1 cellular context compared by ENCODE assay signal in the genomic region with DNA sequence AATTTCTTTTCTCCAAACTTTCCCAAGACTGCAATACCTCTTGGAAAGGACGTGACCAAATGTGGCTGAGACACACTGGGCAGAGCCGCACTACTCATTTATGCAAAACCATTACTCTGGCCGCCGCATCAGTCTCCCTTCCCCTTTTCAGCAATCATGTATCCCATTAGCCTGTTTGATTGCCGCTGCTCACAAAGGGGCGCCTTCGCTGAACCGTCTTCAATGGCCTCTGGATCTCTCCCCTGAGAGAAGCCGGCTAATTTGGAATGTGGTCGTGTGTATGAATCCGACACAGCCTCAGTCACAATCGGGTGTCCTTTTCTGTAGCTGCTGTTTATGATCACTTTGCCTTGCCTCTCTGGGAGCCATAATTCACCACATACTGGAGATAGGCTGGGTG.
TF ChIP-seq lines count a peak whose summit lies in the region.

No MANE protein-coding gene starts in this region.

TF ChIP-seq in SK-N-SH treated with all-trans-retinoic acid at 6 μM for 48 hours, 23 proteins besides CTCF, POLR2A, EP300 and RAD21 (continued from another document):
- TF ChIP-seq, protein P1, sequence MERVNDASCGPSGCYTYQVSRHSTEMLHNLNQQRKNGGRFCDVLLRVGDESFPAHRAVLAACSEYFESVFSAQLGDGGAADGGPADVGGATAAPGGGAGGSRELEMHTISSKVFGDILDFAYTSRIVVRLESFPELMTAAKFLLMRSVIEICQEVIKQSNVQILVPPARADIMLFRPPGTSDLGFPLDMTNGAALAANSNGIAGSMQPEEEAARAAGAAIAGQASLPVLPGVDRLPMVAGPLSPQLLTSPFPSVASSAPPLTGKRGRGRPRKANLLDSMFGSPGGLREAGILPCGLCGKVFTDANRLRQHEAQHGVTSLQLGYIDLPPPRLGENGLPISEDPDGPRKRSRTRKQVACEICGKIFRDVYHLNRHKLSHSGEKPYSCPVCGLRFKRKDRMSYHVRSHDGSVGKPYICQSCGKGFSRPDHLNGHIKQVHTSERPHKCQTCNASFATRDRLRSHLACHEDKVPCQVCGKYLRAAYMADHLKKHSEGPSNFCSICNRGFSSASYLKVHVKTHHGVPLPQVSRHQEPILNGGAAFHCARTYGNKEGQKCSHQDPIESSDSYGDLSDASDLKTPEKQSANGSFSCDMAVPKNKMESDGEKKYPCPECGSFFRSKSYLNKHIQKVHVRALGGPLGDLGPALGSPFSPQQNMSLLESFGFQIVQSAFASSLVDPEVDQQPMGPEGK (CRISPR knock-in tag; IDR thresholded peaks at IDR 0.05; ENCODE audit: borderline replicate concordance) = no peak
